In genomic region chr16:4513881-4514280, GRCh38 we compare ENCODE assay signal across 8 cellular contexts. TPM values are rescaled to one million over a fixed set of nuclear protein-coding genes. Genes with fewer than 3 reads are reported as not detected.
A peak's percentile ranks its signal among the peaks of the same experiment; 100 is the strongest.
DNase-seq lines count a peak whose midpoint lies in the region; ATAC-seq and TF ChIP-seq lines count a peak whose summit lies in the region.
"Had no signal": no experiment of that assay in that cellular context is flagged by ENCODE, and none has a peak within 500 bp of the region (broad histone marks: within the 10 kb centered on the region; RNA-seq: fewer than 3 reads in every experiment).

No MANE protein-coding gene starts in this region.

- no peaks in the 10 kb centered on the region for H3K9me3 Mint-ChIP-seq in activated T-cell treated with anti-CD3 and anti-CD28 coated beads, Interleukin-2, amount 50 U/mL, for 72 hours
- H3K9me3 Mint-ChIP-seq in activated T-cell treated with anti-CD3 and anti-CD28 coated beads, Interleukin-2, amount 50 U/mL, for 4 hours: no peaks in the 10 kb centered on the region
- no peaks in the 10 kb centered on the region for H3K9me3 Mint-ChIP-seq in GM23338

- peaks cover 10 to 45% of the 10 kb centered on the region in 2 donors for H3K36me3 ChIP-seq in duodenal mucosa (ENCODE audit: control insufficient read depth in 1 of 2, insufficient read depth in 2 of 2, low read length in 2 of 2)
- H3K36me3 ChIP-seq in suprapubic skin: peaks cover 42% of the 10 kb centered on the region
- H3K36me3 ChIP-seq in GM23338 (ENCODE audit: insufficient read depth): no peaks in the 10 kb centered on the region

- H3K36me3 Mint-ChIP-seq in activated T-cell treated with anti-CD3 and anti-CD28 coated beads, Interleukin-2, amount 50 U/mL, for 72 hours (ENCODE audit: insufficient read depth in 2 of 2): peaks cover 0 to 6% of the 10 kb centered on the region in 2 donors
- peaks cover 25% of the 10 kb centered on the region for H3K36me3 Mint-ChIP-seq in activated T-cell treated with anti-CD3 and anti-CD28 coated beads, Interleukin-2, amount 50 U/mL, for 4 hours (ENCODE audit: insufficient read depth)
- peaks cover 20% of the 10 kb centered on the region for H3K36me3 Mint-ChIP-seq in GM23338 (ENCODE audit: low read depth)

- DNase-seq in activated T-cell treated with anti-CD3 and anti-CD28 coated beads, Interleukin-2, amount 50 U/mL, for 72 hours: no peak
- no peak for DNase-seq in activated T-cell treated with anti-CD3 and anti-CD28 coated beads, Interleukin-2, amount 50 U/mL, for 4 hours
- DNase-seq in suprapubic skin (ENCODE audit: low spot score in 2 of 2) (no peak), GM13977 (ENCODE audit: low spot score) (no peak), GM23338 (ENCODE audit: low spot score) (no peak)
- DNase-seq: activated CD8-positive, alpha-beta memory T cell treated with anti-CD3 and anti-CD28 coated beads, Interleukin-2, amount 50 U/mL, for 48 hours had no signal

- H3K79me2 ChIP-seq in GM23338 (replicated peaks; ENCODE audit: insufficient read depth): peaks cover 23% of the 10 kb centered on the region

- H3K27me3 ChIP-seq in duodenal mucosa (ENCODE audit: control insufficient read depth in 1 of 2, insufficient read depth in 2 of 2, low read length in 2 of 2) (no peaks in the 10 kb centered on the region), suprapubic skin (no peaks in the 10 kb centered on the region), GM23338 (ENCODE audit: insufficient read depth) (no peaks in the 10 kb centered on the region)

- H3K9me3 ChIP-seq in duodenal mucosa (ENCODE audit: control insufficient read depth in 1 of 2, low read length in 2 of 2): no peaks in the 10 kb centered on the region
- H3K9me3 ChIP-seq in suprapubic skin: no peaks in the 10 kb centered on the region

- peak overlapping the region; percentile 98 for H3K27ac Mint-ChIP-seq in activated T-cell treated with anti-CD3 and anti-CD28 coated beads, Interleukin-2, amount 50 U/mL, for 72 hours
- no peak overlapping the region; the same call in 1 of the 2 replicates for H3K27ac Mint-ChIP-seq in GM23338

- H3K27ac ChIP-seq in duodenal mucosa (ENCODE audit: low read depth, low read length) (peak overlapping the region; percentile 45), suprapubic skin (peak overlapping the region; percentile 51), GM23338 (ENCODE audit: low read depth) (no peak overlapping the region)

- no peaks in the 10 kb centered on the region for H3K9me2 ChIP-seq in GM23338 (ENCODE audit: insufficient read depth)

- peaks cover 27% of the 10 kb centered on the region for H3K4me1 Mint-ChIP-seq in activated T-cell treated with anti-CD3 and anti-CD28 coated beads, Interleukin-2, amount 50 U/mL, for 72 hours (ENCODE audit: low read depth)
- H3K4me1 Mint-ChIP-seq in activated T-cell treated with anti-CD3 and anti-CD28 coated beads, Interleukin-2, amount 50 U/mL, for 4 hours (ENCODE audit: low read depth): peaks cover 58% of the 10 kb centered on the region
- peaks cover 28% of the 10 kb centered on the region for H3K4me1 Mint-ChIP-seq in GM23338

- no peak overlapping the region for H3K4me2 ChIP-seq in GM23338

- WGBS in suprapubic skin: 83% methylated on average over 1 of the region's 7 CpGs

- no peak overlapping the region for H3K4me3 ChIP-seq in duodenal mucosa (ENCODE audit: low read depth in 1 of 2, low read length in 2 of 2)
- H3K4me3 ChIP-seq in suprapubic skin: no peak overlapping the region
- no peak overlapping the region for H3K4me3 ChIP-seq in GM23338

- no peak overlapping the region for H3K9ac ChIP-seq in duodenal mucosa (ENCODE audit: low read depth in 1 of 2, low read length in 2 of 2)

- 0 out of 2 replicates have a peak, but pooled peaks cover 7% of the 10 kb centered on the region for H3F3A ChIP-seq in GM23338 (replicated peaks; ENCODE audit: low read depth)

- H3K4me1 ChIP-seq in duodenal mucosa (ENCODE audit: control insufficient read depth in 1 of 2, insufficient read depth in 2 of 2, low read length in 2 of 2) (peaks cover 36 to 47% of the 10 kb centered on the region in 2 donors), suprapubic skin (peaks cover 53% of the 10 kb centered on the region), GM23338 (ENCODE audit: insufficient read depth) (peaks cover 16% of the 10 kb centered on the region)

- TF ChIP-seq CTCF in suprapubic skin (IDR thresholded peaks at IDR 0.05): no peak
- no peak for TF ChIP-seq CTCF in GM13977 (IDR thresholded peaks at IDR 0.05; ENCODE audit: extremely low read depth, insufficient read depth, missing control alignments)
- no peak for TF ChIP-seq CTCF in GM23338 (conservative IDR thresholded peaks at IDR 0.05; ENCODE audit: low read depth in 2 of 2)

- no peak overlapping the region for H3K4me3 Mint-ChIP-seq in activated T-cell treated with anti-CD3 and anti-CD28 coated beads, Interleukin-2, amount 50 U/mL, for 72 hours
- no peak overlapping the region for H3K4me3 Mint-ChIP-seq in activated T-cell treated with anti-CD3 and anti-CD28 coated beads, Interleukin-2, amount 50 U/mL, for 4 hours
- no peak overlapping the region for H3K4me3 Mint-ChIP-seq in GM23338

- TF ChIP-seq POLR2A in suprapubic skin (IDR thresholded peaks at IDR 0.05): no peak

- peaks cover 26% of the 10 kb centered on the region for H4K20me1 ChIP-seq in GM23338 (replicated peaks; ENCODE audit: insufficient read depth)

- H2AFZ ChIP-seq in GM23338: no peak overlapping the region

- ATAC-seq in activated T-cell treated with anti-CD3 and anti-CD28 coated beads, Interleukin-2, amount 50 U/mL, for 72 hours (replicated peaks in 1 of 2): no peak
- no peak for ATAC-seq in activated T-cell treated with anti-CD3 and anti-CD28 coated beads, Interleukin-2, amount 50 U/mL, for 4 hours
- ATAC-seq in GM23338: no peak
- ATAC-seq: HCT116 had no signal

- in situ Hi-C loops in GM13977 (cut with MboI; ENCODE audit: low pct_unique_long_range_greater_than_20kb, low sequenced_read_pairs, unreplicated experiment): no loop called here

- H3K27me3 Mint-ChIP-seq in activated T-cell treated with anti-CD3 and anti-CD28 coated beads, Interleukin-2, amount 50 U/mL, for 72 hours (ENCODE audit: low read depth): no peaks in the 10 kb centered on the region
- H3K27me3 Mint-ChIP-seq in activated T-cell treated with anti-CD3 and anti-CD28 coated beads, Interleukin-2, amount 50 U/mL, for 4 hours (ENCODE audit: low read depth): no peaks in the 10 kb centered on the region
- peaks cover 8% of the 10 kb centered on the region for H3K27me3 Mint-ChIP-seq in GM23338 (ENCODE audit: insufficient read depth, low read depth, poor library complexity)

- no peak for TF ChIP-seq EP300 in suprapubic skin (IDR thresholded peaks at IDR 0.05)

TF ChIP-seq in GM23338, 12 proteins besides CTCF, POLR2A, EP300 and RAD21 (continues in another document):
- TF ChIP-seq STAT1 (IDR thresholded peaks at IDR 0.05; ENCODE audit: unreplicated experiment) (no peak), ZNF331 (CRISPR knock-in tag; IDR thresholded peaks at IDR 0.05; ENCODE audit: low read depth) (no peak)

RNA-seq across cellular contexts. Expression of gene CDIP1, which starts 24.7 kb away (rescaled TPM):
- total RNA-seq in activated T-cell treated with anti-CD3 and anti-CD28 coated beads, Interleukin-2, amount 50 U/mL, for 72 hours: 10 to 100 TPM; 45.4 to 53.1 TPM
- 10 to 100 TPM; 33.2 to 41.6 (median 39.7) TPM for total RNA-seq in activated T-cell treated with anti-CD3 and anti-CD28 coated beads, Interleukin-2, amount 50 U/mL, for 4 hours
- 10 to 100 TPM; 14.7 to 30.0 (median 21.3) TPM for total RNA-seq in suprapubic skin
- total RNA-seq in GM23338 (2014; rRNA removed; shearing (Covaris generic)): 56.3 and 57.6 TPM in 2 replicates
- polyA plus RNA-seq in GM23338 (2016; fragmentation: Nextera tagmentation; extraction: Ambion mirVana): 38.2 and 39.2 TPM in 2 replicates

RNA-seq across cellular contexts. Expression of gene HMOX2, which starts 37.7 kb away (rescaled TPM):
- total RNA-seq in activated T-cell treated with anti-CD3 and anti-CD28 coated beads, Interleukin-2, amount 50 U/mL, for 72 hours: 10 to 100 TPM; 50.3 to 50.9 TPM
- total RNA-seq in activated T-cell treated with anti-CD3 and anti-CD28 coated beads, Interleukin-2, amount 50 U/mL, for 4 hours: 10 to 100 TPM; 79.9 to 85.3 (median 83.1) TPM
- 10 to 100 TPM; 43.6 to 64.3 (median 52.7) TPM for total RNA-seq in suprapubic skin
- 30.1 and 33.0 TPM in 2 replicates for total RNA-seq in GM23338 (2014; rRNA removed; shearing (Covaris generic))
- 38.1 and 40.9 TPM in 2 replicates for polyA plus RNA-seq in GM23338 (2016; fragmentation: Nextera tagmentation; extraction: Ambion mirVana)

RNA-seq across cellular contexts. Expression of gene NMRAL1, which starts 39.5 kb away (rescaled TPM):
- 10 to 100 TPM; 32.5 to 33.0 TPM for total RNA-seq in activated T-cell treated with anti-CD3 and anti-CD28 coated beads, Interleukin-2, amount 50 U/mL, for 72 hours
- 10 to 100 TPM; 29.6 to 45.2 (median 41.5) TPM for total RNA-seq in activated T-cell treated with anti-CD3 and anti-CD28 coated beads, Interleukin-2, amount 50 U/mL, for 4 hours
- 10 to 100 TPM; 52.7 to 72.3 (median 61.6) TPM for total RNA-seq in suprapubic skin
- total RNA-seq in GM23338 (2014; rRNA removed; shearing (Covaris generic)): 51.8 and 61.7 TPM in 2 replicates
- polyA plus RNA-seq in GM23338 (2016; fragmentation: Nextera tagmentation; extraction: Ambion mirVana): 50.4 and 50.7 TPM in 2 replicates

RNA-seq across cellular contexts. Expression of gene C16orf96, which starts 42.3 kb away (rescaled TPM):
- total RNA-seq in activated T-cell treated with anti-CD3 and anti-CD28 coated beads, Interleukin-2, amount 50 U/mL, for 72 hours: under 1 TPM; 0.51 to 0.55 TPM
- total RNA-seq in activated T-cell treated with anti-CD3 and anti-CD28 coated beads, Interleukin-2, amount 50 U/mL, for 4 hours: under 1 TPM in 2 of 3 donors, not detected in 1; 0.05 to 0.10 TPM
- 1 to 10 TPM in 1 of 4 donors, under 1 TPM in 3; 0.15 to 1.2 (median 0.33) TPM for total RNA-seq in suprapubic skin
- 1.2 and 2.2 TPM in 2 replicates for total RNA-seq in GM23338 (2014; rRNA removed; shearing (Covaris generic))
- polyA plus RNA-seq in GM23338 (2016; fragmentation: Nextera tagmentation; extraction: Ambion mirVana): 0.09 and 0.37 TPM in 2 replicates
